Comparison of ENCODE assay signal across 19 cellular contexts in genomic region chr11:31882951-31883392, GRCh38.
DNase-seq lines count a peak whose midpoint lies in the region; ATAC-seq and TF ChIP-seq lines count a peak whose summit lies in the region.
"Had no signal": no experiment of that assay in that cellular context is flagged by ENCODE, and none has a peak within 500 bp of the region (broad histone marks: within the 10 kb centered on the region; RNA-seq: fewer than 3 reads in every experiment).

No MANE protein-coding gene starts in this region.

- peaks cover 13% of the 10 kb centered on the region for H3K27me3 Mint-ChIP-seq in activated naive CD4-positive, alpha-beta T cell treated with anti-CD3 and anti-CD28 coated beads, Interleukin-2, amount 10 ng/mL, durations not matched to agents 7 days and 5 days
- H3K27me3 Mint-ChIP-seq in activated naive CD4-positive, alpha-beta T cell treated with anti-CD3 and anti-CD28 coated beads for 36 hours (ENCODE audit: low read depth) = no peaks in the 10 kb centered on the region

- H3K9me3 ChIP-seq in right cardiac atrium (ENCODE audit: control insufficient read depth, low read length) (no peaks in the 10 kb centered on the region), vagina (no peaks in the 10 kb centered on the region)
- H3K9me3 ChIP-seq: tibial nerve had no signal

- CTCF ChIA-PET in activated naive CD4-positive, alpha-beta T cell treated with anti-CD3 and anti-CD28 coated beads, Interleukin-2, amount 10 ng/mL, durations not matched to agents 7 days and 5 days (lab: Charles Lee) = interaction anchor here (0.9 kb wide), 1 partner anchor 75 kb away, joined by 4 read pairs; no protein-coding TSS in a partner anchor
- CTCF ChIA-PET in activated naive CD4-positive, alpha-beta T cell treated with anti-CD3 and anti-CD28 coated beads for 36 hours (lab: Charles Lee) = no interaction called here

- TF ChIP-seq CTCF in vagina (IDR thresholded peaks at IDR 0.05) = no peak

- no peak overlapping the region for H3K4me3 Mint-ChIP-seq in activated naive CD4-positive, alpha-beta T cell treated with anti-CD3 and anti-CD28 coated beads, Interleukin-2, amount 10 ng/mL, durations not matched to agents 7 days and 5 days
- H3K4me3 Mint-ChIP-seq in activated naive CD4-positive, alpha-beta T cell treated with anti-CD3 and anti-CD28 coated beads for 36 hours = no peak overlapping the region
- H3K4me3 Mint-ChIP-seq: activated naive CD8-positive, alpha-beta T cell; central memory CD8-positive, alpha-beta T cell; naive B cell had no signal

- H3K9me3 Mint-ChIP-seq in activated naive CD4-positive, alpha-beta T cell treated with anti-CD3 and anti-CD28 coated beads, Interleukin-2, amount 10 ng/mL, durations not matched to agents 7 days and 5 days = no peaks in the 10 kb centered on the region
- no peaks in the 10 kb centered on the region for H3K9me3 Mint-ChIP-seq in activated naive CD4-positive, alpha-beta T cell treated with anti-CD3 and anti-CD28 coated beads for 36 hours
- H3K9me3 Mint-ChIP-seq: central memory CD8-positive, alpha-beta T cell had no signal

- no peaks in the 10 kb centered on the region for H3K4me1 ChIP-seq in right cardiac atrium (ENCODE audit: control insufficient read depth, insufficient read depth, low read length)
- H3K4me1 ChIP-seq in vagina = no peaks in the 10 kb centered on the region
- H3K4me1 ChIP-seq: tibial nerve had no signal

- no peaks in the 10 kb centered on the region for H3K4me1 Mint-ChIP-seq in activated naive CD4-positive, alpha-beta T cell treated with anti-CD3 and anti-CD28 coated beads, Interleukin-2, amount 10 ng/mL, durations not matched to agents 7 days and 5 days
- H3K4me1 Mint-ChIP-seq in activated naive CD4-positive, alpha-beta T cell treated with anti-CD3 and anti-CD28 coated beads for 36 hours (ENCODE audit: low read depth) = no peaks in the 10 kb centered on the region
- H3K4me1 Mint-ChIP-seq: central memory CD8-positive, alpha-beta T cell; naive B cell had no signal

- H3K36me3 Mint-ChIP-seq in activated naive CD4-positive, alpha-beta T cell treated with anti-CD3 and anti-CD28 coated beads, Interleukin-2, amount 10 ng/mL, durations not matched to agents 7 days and 5 days = no peaks in the 10 kb centered on the region
- no peaks in the 10 kb centered on the region for H3K36me3 Mint-ChIP-seq in activated naive CD4-positive, alpha-beta T cell treated with anti-CD3 and anti-CD28 coated beads for 36 hours (ENCODE audit: low read depth)
- H3K36me3 Mint-ChIP-seq: activated naive CD8-positive, alpha-beta T cell; naive B cell had no signal

- no peak for ATAC-seq in right cardiac atrium
- ATAC-seq: K562, left cardiac atrium had no signal

- intact Hi-C loops in activated naive CD4-positive, alpha-beta T cell treated with anti-CD3 and anti-CD28 coated beads for 36 hours (cut with micrococcal nuclease) = no loop called here
- intact Hi-C loops in right cardiac atrium (cut with DNase I) = no loop called here
- intact Hi-C loops in vagina (cut with DNase I) = no loop called here

- no peak for DNase-seq in activated naive CD4-positive, alpha-beta T cell treated with anti-CD3 and anti-CD28 coated beads, Interleukin-2, amount 10 ng/mL, durations not matched to agents 7 days and 5 days
- DNase-seq in activated naive CD4-positive, alpha-beta T cell treated with anti-CD3 and anti-CD28 coated beads for 36 hours = no peak
- DNase-seq in T1000 (lab: John Stamatoyannopoulos, UW) (peak; percentile 83), left kidney (ENCODE audit: low read depth, low spot score) (peak; percentile 18), right cardiac atrium (no peak), vagina (ENCODE audit: extremely low spot score in 2 of 2) (no peak), 8988T (no peak), cerebellar nuclear complex (lab: John Stamatoyannopoulos, UW) (no peak)
- DNase-seq: activated CD4-positive, CD25-positive, alpha-beta regulatory T cell treated with anti-CD3 and anti-CD28 coated beads, Interleukin-2, amount 50 U/mL, for 72 hours; left cardiac atrium; naive B cell; NCI-H146; NCI-H524; stimulated activated CD4-positive, alpha-beta T cell treated with anti-CD3 and anti-CD28 coated beads, Interleukin-2, amount 100 ng/mL, for 48 hours had no signal

- 13% methylated on average over 5 of the region's 5 CpGs for WGBS in right cardiac atrium

- peak overlapping the region; percentile 11 for H3K27ac Mint-ChIP-seq in activated naive CD4-positive, alpha-beta T cell treated with anti-CD3 and anti-CD28 coated beads, Interleukin-2, amount 10 ng/mL, durations not matched to agents 7 days and 5 days
- no peak overlapping the region for H3K27ac Mint-ChIP-seq in activated naive CD4-positive, alpha-beta T cell treated with anti-CD3 and anti-CD28 coated beads for 36 hours
- H3K27ac Mint-ChIP-seq: activated naive CD8-positive, alpha-beta T cell; naive B cell had no signal

- H3K4me3 ChIP-seq in right cardiac atrium (ENCODE audit: low read length) = no peak overlapping the region
- no peak overlapping the region for H3K4me3 ChIP-seq in vagina
- H3K4me3 ChIP-seq: K562, tibial nerve had no signal

- no peaks in the 10 kb centered on the region for H3K36me3 ChIP-seq in vagina
- H3K36me3 ChIP-seq: tibial nerve had no signal

- no peak for TF ChIP-seq POLR2A in vagina (IDR thresholded peaks at IDR 0.05)

- H3K27me3 ChIP-seq in right cardiac atrium (ENCODE audit: control insufficient read depth, insufficient read depth) = peaks cover 5% of the 10 kb centered on the region
- no peaks in the 10 kb centered on the region for H3K27me3 ChIP-seq in vagina
- H3K27me3 ChIP-seq: tibial nerve had no signal

- H3K27ac ChIP-seq in right cardiac atrium (ENCODE audit: low read length) (no peak overlapping the region), vagina (no peak overlapping the region)
- H3K27ac ChIP-seq: RWPE1, tibial nerve had no signal

Comparison
In these comparisons a context has a peak if more than half of its experiments do, and no peak if none do; other contexts are left out.
1. DNase-seq: peak in T1000 (single experiment) and left kidney (single experiment); none in activated naive CD4-positive, alpha-beta T cell treated with anti-CD3 and anti-CD28 coated beads, Interleukin-2, amount 10 ng/mL, durations not matched to agents 7 days and 5 days (single experiment), activated naive CD4-positive, alpha-beta T cell treated with anti-CD3 and anti-CD28 coated beads for 36 hours (single experiment), right cardiac atrium (0 of 3), vagina (0 of 2), 8988T (single experiment) and cerebellar nuclear complex (0 of 2).